Comparison of ENCODE assay signal across 2 cellular contexts in the genomic region with DNA sequence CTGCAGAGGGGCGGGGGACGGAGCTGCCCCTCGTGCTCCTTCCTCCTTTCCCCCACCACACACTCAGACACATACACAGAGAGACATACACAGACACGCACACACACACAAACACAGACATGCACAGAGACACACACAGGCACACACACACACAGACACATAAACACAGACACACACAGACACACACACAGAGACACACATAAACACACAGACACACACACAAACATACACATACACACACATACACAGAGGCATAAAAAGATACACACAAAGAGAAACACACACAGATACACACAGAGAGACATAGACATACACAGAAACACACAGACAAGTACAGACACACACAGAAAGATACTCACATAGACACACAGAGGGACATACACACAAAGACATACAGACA.
A peak's percentile ranks its signal among the peaks of the same experiment; 100 is the strongest.
TF ChIP-seq lines count a peak whose summit lies in the region.

No MANE protein-coding gene starts in this region.

TF ChIP-seq in HEK293, 187 proteins besides CTCF, POLR2A, EP300 and RAD21 (continued from another document and continues in another):
- TF ChIP-seq, protein P1, sequence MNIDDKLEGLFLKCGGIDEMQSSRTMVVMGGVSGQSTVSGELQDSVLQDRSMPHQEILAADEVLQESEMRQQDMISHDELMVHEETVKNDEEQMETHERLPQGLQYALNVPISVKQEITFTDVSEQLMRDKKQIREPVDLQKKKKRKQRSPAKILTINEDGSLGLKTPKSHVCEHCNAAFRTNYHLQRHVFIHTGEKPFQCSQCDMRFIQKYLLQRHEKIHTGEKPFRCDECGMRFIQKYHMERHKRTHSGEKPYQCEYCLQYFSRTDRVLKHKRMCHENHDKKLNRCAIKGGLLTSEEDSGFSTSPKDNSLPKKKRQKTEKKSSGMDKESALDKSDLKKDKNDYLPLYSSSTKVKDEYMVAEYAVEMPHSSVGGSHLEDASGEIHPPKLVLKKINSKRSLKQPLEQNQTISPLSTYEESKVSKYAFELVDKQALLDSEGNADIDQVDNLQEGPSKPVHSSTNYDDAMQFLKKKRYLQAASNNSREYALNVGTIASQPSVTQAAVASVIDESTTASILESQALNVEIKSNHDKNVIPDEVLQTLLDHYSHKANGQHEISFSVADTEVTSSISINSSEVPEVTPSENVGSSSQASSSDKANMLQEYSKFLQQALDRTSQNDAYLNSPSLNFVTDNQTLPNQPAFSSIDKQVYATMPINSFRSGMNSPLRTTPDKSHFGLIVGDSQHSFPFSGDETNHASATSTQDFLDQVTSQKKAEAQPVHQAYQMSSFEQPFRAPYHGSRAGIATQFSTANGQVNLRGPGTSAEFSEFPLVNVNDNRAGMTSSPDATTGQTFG (tag by site-specific recombination; IDR thresholded peaks at IDR 0.05; ENCODE audit: borderline replicate concordance): 0 out of 2 replicates have a peak, but pooled peaks have one; percentile 61
- TF ChIP-seq ZNF354C (tag by site-specific recombination; IDR thresholded peaks at IDR 0.05; ENCODE audit: borderline replicate concordance, low read depth) (0 out of 2 replicates have a peak, but pooled peaks have one; percentile 13), ZNF776 (tag by site-specific recombination; IDR thresholded peaks at IDR 0.05; ENCODE audit: borderline replicate concordance) (peak; percentile 73; the same call in 1 of the 2 replicates), ZNF274 (IDR thresholded peaks at IDR 0.05; ENCODE audit: low read length) (no peak), ZNF274 (tag by site-specific recombination; IDR thresholded peaks at IDR 0.05; ENCODE audit: borderline replicate concordance) (0 out of 2 replicates have a peak, but pooled peaks have one; percentile 66), ZNF837 (tag by site-specific recombination; IDR thresholded peaks at IDR 0.05) (no peak), ZSCAN23 (tag by site-specific recombination; IDR thresholded peaks at IDR 0.05) (no peak), ZNF777 (tag by site-specific recombination; IDR thresholded peaks at IDR 0.05; ENCODE audit: borderline replicate concordance) (peak; percentile 19; the same call in 1 of the 2 replicates), ZNF239 (tag by site-specific recombination; IDR thresholded peaks at IDR 0.05) (peak; percentile 44; the same call in 1 of the 2 replicates), ZBTB7A (tag by site-specific recombination; IDR thresholded peaks at IDR 0.05; ENCODE audit: low read depth) (no peak), ZNF610 (tag by site-specific recombination; IDR thresholded peaks at IDR 0.05; ENCODE audit: borderline replicate concordance) (no peak), ZNF24 (tag by site-specific recombination; IDR thresholded peaks at IDR 0.05) (no peak), ZNF521 (tag by site-specific recombination; IDR thresholded peaks at IDR 0.05) (peak; percentile 91; the same call in 1 of the 2 replicates), ZNF544 (tag by site-specific recombination; IDR thresholded peaks at IDR 0.05) (peak; percentile 67; the same call in 1 of the 2 replicates), ZNF571 (tag by site-specific recombination; IDR thresholded peaks at IDR 0.05) (peak; percentile 38; the same call in 1 of the 2 replicates), GLIS2 (tag by site-specific recombination; IDR thresholded peaks at IDR 0.05) (no peak)
- TF ChIP-seq, protein P2, sequence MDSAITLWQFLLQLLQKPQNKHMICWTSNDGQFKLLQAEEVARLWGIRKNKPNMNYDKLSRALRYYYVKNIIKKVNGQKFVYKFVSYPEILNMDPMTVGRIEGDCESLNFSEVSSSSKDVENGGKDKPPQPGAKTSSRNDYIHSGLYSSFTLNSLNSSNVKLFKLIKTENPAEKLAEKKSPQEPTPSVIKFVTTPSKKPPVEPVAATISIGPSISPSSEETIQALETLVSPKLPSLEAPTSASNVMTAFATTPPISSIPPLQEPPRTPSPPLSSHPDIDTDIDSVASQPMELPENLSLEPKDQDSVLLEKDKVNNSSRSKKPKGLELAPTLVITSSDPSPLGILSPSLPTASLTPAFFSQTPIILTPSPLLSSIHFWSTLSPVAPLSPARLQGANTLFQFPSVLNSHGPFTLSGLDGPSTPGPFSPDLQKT (IDR thresholded peaks at IDR 0.05; ENCODE audit: borderline replicate concordance, low read depth, low read length): no peak
- TF ChIP-seq, protein P3, sequence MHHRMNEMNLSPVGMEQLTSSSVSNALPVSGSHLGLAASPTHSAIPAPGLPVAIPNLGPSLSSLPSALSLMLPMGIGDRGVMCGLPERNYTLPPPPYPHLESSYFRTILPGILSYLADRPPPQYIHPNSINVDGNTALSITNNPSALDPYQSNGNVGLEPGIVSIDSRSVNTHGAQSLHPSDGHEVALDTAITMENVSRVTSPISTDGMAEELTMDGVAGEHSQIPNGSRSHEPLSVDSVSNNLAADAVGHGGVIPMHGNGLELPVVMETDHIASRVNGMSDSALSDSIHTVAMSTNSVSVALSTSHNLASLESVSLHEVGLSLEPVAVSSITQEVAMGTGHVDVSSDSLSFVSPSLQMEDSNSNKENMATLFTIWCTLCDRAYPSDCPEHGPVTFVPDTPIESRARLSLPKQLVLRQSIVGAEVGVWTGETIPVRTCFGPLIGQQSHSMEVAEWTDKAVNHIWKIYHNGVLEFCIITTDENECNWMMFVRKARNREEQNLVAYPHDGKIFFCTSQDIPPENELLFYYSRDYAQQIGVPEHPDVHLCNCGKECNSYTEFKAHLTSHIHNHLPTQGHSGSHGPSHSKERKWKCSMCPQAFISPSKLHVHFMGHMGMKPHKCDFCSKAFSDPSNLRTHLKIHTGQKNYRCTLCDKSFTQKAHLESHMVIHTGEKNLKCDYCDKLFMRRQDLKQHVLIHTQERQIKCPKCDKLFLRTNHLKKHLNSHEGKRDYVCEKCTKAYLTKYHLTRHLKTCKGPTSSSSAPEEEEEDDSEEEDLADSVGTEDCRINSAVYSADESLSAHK (tag by site-specific recombination; IDR thresholded peaks at IDR 0.05): no peak
- TF ChIP-seq, protein P4, sequence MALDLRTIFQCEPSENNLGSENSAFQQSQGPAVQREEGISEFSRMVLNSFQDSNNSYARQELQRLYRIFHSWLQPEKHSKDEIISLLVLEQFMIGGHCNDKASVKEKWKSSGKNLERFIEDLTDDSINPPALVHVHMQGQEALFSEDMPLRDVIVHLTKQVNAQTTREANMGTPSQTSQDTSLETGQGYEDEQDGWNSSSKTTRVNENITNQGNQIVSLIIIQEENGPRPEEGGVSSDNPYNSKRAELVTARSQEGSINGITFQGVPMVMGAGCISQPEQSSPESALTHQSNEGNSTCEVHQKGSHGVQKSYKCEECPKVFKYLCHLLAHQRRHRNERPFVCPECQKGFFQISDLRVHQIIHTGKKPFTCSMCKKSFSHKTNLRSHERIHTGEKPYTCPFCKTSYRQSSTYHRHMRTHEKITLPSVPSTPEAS (tag by site-specific recombination; IDR thresholded peaks at IDR 0.05): peak; percentile 98
- TF ChIP-seq, protein P5, sequence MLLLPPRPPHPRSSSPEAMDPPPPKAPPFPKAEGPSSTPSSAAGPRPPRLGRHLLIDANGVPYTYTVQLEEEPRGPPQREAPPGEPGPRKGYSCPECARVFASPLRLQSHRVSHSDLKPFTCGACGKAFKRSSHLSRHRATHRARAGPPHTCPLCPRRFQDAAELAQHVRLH (tag by site-specific recombination; IDR thresholded peaks at IDR 0.05): no peak

TF ChIP-seq in IMR-90, 13 proteins besides CTCF, POLR2A, EP300 and RAD21 (continued from another document):
- no peak for TF ChIP-seq CHD1 (IDR thresholded peaks at IDR 0.05; ENCODE audit: low read depth, low read length)
- TF ChIP-seq MAZ (IDR thresholded peaks at IDR 0.05; ENCODE audit: borderline replicate concordance, low read depth, low read length): no peak
- TF ChIP-seq FOS (IDR thresholded peaks at IDR 0.05; ENCODE audit: low read depth, low read length): no peak
- TF ChIP-seq MAFK (IDR thresholded peaks at IDR 0.05; ENCODE audit: low read depth, low read length): no peak
TF ChIP-seq in IMR-90: peak in this region for 0.
